In the genomic region with DNA sequence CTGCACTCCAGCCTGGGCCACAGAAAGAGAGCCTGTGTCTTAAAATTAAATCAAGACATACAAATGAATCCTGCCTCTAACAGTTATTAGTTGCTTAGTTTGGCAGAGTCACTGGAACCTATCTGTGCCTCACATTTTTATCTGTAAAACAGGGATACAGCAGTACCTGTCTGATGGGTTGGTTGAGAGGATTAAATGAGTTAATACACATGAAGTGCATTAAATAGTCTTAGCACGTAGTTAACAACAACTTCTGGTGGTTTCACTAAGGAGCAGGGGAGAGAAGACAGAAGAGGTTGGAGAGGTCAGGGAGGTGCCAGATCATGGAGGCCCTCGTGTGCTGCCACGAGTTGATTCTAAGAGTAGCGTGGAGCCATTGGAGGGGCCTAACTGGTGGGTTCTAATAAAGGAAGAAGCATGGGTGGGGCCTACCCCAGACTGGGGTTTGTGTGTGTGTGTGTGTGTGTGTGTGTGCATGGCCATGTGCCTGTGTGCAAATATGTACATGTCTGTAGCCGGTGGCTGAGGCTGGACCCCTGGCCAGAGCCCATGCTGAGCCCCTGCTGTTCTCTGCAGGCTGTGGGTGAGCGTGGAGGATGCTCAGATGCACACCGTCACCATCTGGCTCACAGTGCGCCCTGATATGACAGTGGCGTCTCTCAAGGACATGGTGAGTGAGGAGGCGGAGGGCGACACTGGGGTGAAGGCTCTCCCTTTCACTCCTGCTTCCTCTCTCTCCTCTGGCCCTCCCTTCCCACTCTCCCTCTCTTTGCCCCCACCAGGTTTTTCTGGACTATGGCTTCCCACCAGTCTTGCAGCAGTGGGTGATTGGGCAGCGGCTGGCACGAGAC, we compare ENCODE assay signal across 28 cellular contexts. TPM values are rescaled to one million over a fixed set of nuclear protein-coding genes. Genes with fewer than 3 reads are reported as not detected.
DNase-seq lines count a peak whose midpoint lies in the region; ATAC-seq, FAIRE-seq and TF ChIP-seq lines count a peak whose summit lies in the region.
"Had no signal": no experiment of that assay in that cellular context is flagged by ENCODE, and none has a peak within 500 bp of the region (broad histone marks: within the 10 kb centered on the region; RNA-seq: fewer than 3 reads in every experiment).

No MANE protein-coding gene starts in this region.

- no peak overlapping the region for H3K27ac ChIP-seq in HepG2 (ENCODE audit: extremely low read length, insufficient read depth, low read length)
- H3K27ac ChIP-seq in right lobe of liver, result no peak overlapping the region
- peak overlapping the region; percentile 17 for H3K27ac ChIP-seq in RWPE1
- H3K27ac ChIP-seq in mesenchymal stem cell (ENCODE audit: low read length, poor library complexity, severe bottlenecking), result no peak overlapping the region
- H3K27ac ChIP-seq: stomach, thyroid gland, vagina had no signal

- intact Hi-C loops in HepG2 (cut with micrococcal nuclease; ENCODE audit: unreplicated experiment), result no loop called here
- intact Hi-C loops in right lobe of liver (cut with DNase I), result no loop called here

- H2BK120ac ChIP-seq in mesenchymal stem cell (ENCODE audit: low read depth, low read length), result no peak overlapping the region

- H3K4me3 ChIP-seq in HepG2 (replicated peaks in 1 of 3; ENCODE audit: insufficient read depth in 1 of 3, low read depth in 2 of 3, low read length in 3 of 3) (no peak overlapping the region), right lobe of liver (no peak overlapping the region), mesenchymal stem cell (ENCODE audit: insufficient read depth in 1 of 2, low read depth in 1 of 2, low read length in 2 of 2) (no peak overlapping the region)
- H3K4me3 ChIP-seq: HAP-1, stomach, thyroid gland, vagina had no signal

- ATAC-seq in HepG2 (no peak), right lobe of liver (no peak), HG03342 (IDR thresholded peaks at IDR 0.05; ENCODE audit: unreplicated experiment) (no peak)
- ATAC-seq: activated naive CD4-positive, alpha-beta T cell treated with anti-CD3 and anti-CD28 coated beads, Interleukin-2, amount 50 U/mL, for 72 hours; left colon; right cardiac atrium had no signal

- CTCF ChIA-PET in HepG2 (lab: Yijun Ruan, JAX; ENCODE audit: low intra/inter-chr PET ratio, low total read pairs), result no interaction called here
- CTCF ChIA-PET in RWPE1 (lab: Yijun Ruan, JAX), result no interaction called here

- FAIRE-seq in HepG2 (lab: Jason Lieb, UNC), result no peak
- FAIRE-seq: endothelial cell of umbilical vein, G401.6, RCC 7860 had no signal

- H2BK15ac ChIP-seq in mesenchymal stem cell (ENCODE audit: low read depth, poor library complexity, severe bottlenecking), result no peak overlapping the region

- H2BK5ac ChIP-seq in mesenchymal stem cell (ENCODE audit: low read depth, low read length, poor library complexity, severe bottlenecking), result no peak overlapping the region

- H4K8ac ChIP-seq in mesenchymal stem cell (ENCODE audit: low read length), result peak overlapping the region; percentile 38

- no peaks in the 10 kb centered on the region for H3K9me3 ChIP-seq in HepG2 (ENCODE audit: low read length)
- no peaks in the 10 kb centered on the region for H3K9me3 ChIP-seq in right lobe of liver
- no peaks in the 10 kb centered on the region for H3K9me3 ChIP-seq in mesenchymal stem cell (ENCODE audit: control insufficient read depth, low read length)
- H3K9me3 ChIP-seq: HAP-1, stomach, thyroid gland, vagina had no signal

- no peak overlapping the region for H3K18ac ChIP-seq in mesenchymal stem cell (ENCODE audit: low read depth in 1 of 2, low read length in 2 of 2)

- DNase-seq in HepG2 (ENCODE audit: low spot score), result no peak
- no peak for DNase-seq in right lobe of liver
- DNase-seq in RWPE1 (ENCODE audit: low spot score), result no peak
- DNase-seq in mesenchymal stem cell, result no peak
- no peak for DNase-seq in COR-L47 (lab: John Stamatoyannopoulos, UW)
- no peak for DNase-seq in islet precursor cell
- DNase-seq: activated CD4-positive, alpha-beta T cell treated with anti-CD3 and anti-CD28 coated beads, Interleukin-2, amount 10 ng/mL, durations not matched to agents 24 days and 14 days; aorta; C1 segment of cervical spinal cord; DMS79; immature natural killer cell; left colon; NCI-H1436 treated with DMSO at 0.1 percent for 48 hours; NCI-H2081 treated with DMSO at 0.1 percent for 48 hours; NCI-H2227 treated with DMSO at 0.1 percent for 48 hours; NCI-H748 treated with DMSO at 0.1 percent for 48 hours; right cardiac atrium; stimulated activated CD4-positive, alpha-beta T cell treated with anti-CD3 and anti-CD28 coated beads, Interleukin-2, amount 100 ng/mL, for 24 hours; stomach; T-helper 9 cell; thyroid gland had no signal

- TF ChIP-seq POLR2A in HepG2 (IDR thresholded peaks at IDR 0.05; ENCODE audit: insufficient read depth in 1 of 2, low read depth in 2 of 2, low read length in 2 of 2) (peak in 1 of 2 experiments; percentile 35; a peak in 1 of 4 replicates), right lobe of liver (IDR thresholded peaks at IDR 0.05) (no peak)

- in situ Hi-C loops in HepG2 (cut with HindIII; ENCODE audit: extremely low pct_ligation_motif_present, low pct_unique_long_range_greater_than_20kb), result no loop called here

- no TSS peak for BruUV-seq in HepG2 (replicated peaks; lab: Mats Ljungman, UMichigan)

- no peak overlapping the region for H3K14ac ChIP-seq in mesenchymal stem cell (ENCODE audit: low read length in 2 of 2)

- no peak for TF ChIP-seq CTCF in HepG2 (CRISPR knock-in tag; IDR thresholded peaks at IDR 0.05)
- TF ChIP-seq CTCF in right lobe of liver (IDR thresholded peaks at IDR 0.05), result no peak
- TF ChIP-seq CTCF in RWPE1 (conservative IDR thresholded peaks at IDR 0.05; ENCODE audit: low read depth), result no peak

- H3K9ac ChIP-seq in HepG2 (ENCODE audit: insufficient read depth, low read depth, low read length) (no peak overlapping the region), mesenchymal stem cell (ENCODE audit: low read length) (no peak overlapping the region)

- peaks cover 37% of the 10 kb centered on the region for H3K79me2 ChIP-seq in HepG2 (ENCODE audit: insufficient read depth, low read length)

- H3K79me1 ChIP-seq in mesenchymal stem cell (replicated peaks; ENCODE audit: low read length, poor library complexity, severe bottlenecking), result peaks cover 27% of the 10 kb centered on the region

- H2AFZ ChIP-seq in HepG2 (ENCODE audit: low read length), result no peak overlapping the region
- H2AFZ ChIP-seq in mesenchymal stem cell (ENCODE audit: low read depth, low read length), result no peak overlapping the region

- no peak for TF ChIP-seq EP300 in HepG2 (IDR thresholded peaks at IDR 0.05; ENCODE audit: low read depth in 2 of 2, low read length in 2 of 2)
- no peak for TF ChIP-seq EP300 in HepG2 (CRISPR knock-in tag; IDR thresholded peaks at IDR 0.05; ENCODE audit: borderline replicate concordance)

- 95% methylated on average over 12 of the region's 13 CpGs for WGBS in HepG2 (ENCODE audit: low lambda C conversion rate)
- WGBS in right lobe of liver (ENCODE audit: insufficient coverage, low coverage, low lambda C conversion rate, missing lambda C conversion rate), result 82% methylated on average over 8 of the region's 13 CpGs
- WGBS in mesenchymal stem cell, result 85% methylated on average over 11 of the region's 13 CpGs

- TF ChIP-seq RAD21 in HepG2 (CRISPR knock-in tag; IDR thresholded peaks at IDR 0.05), result no peak

- POLR2A ChIA-PET in HepG2 (lab: Yijun Ruan, JAX) (interaction anchor here (1.0 to 4.5 kb wide), 3 partner anchors 10 to 69 kb away, joined by 3 to 15 read pairs (median 8); no protein-coding TSS in a partner anchor), RWPE1 (lab: Yijun Ruan, JAX; ENCODE audit: low non-redundant PET) (no interaction called here)

- H3K4me2 ChIP-seq in HepG2 (ENCODE audit: low read depth, low read length) (no peak overlapping the region), mesenchymal stem cell (ENCODE audit: low read length, poor library complexity, severe bottlenecking) (no peak overlapping the region)

- no peak overlapping the region for H3K23ac ChIP-seq in mesenchymal stem cell (ENCODE audit: low read length in 2 of 2)

- H4K20me1 ChIP-seq in HepG2 (ENCODE audit: insufficient read depth, low read length), result no peaks in the 10 kb centered on the region

- H3K4me1 ChIP-seq in HepG2 (ENCODE audit: insufficient read depth, low read length) (peaks cover 36% of the 10 kb centered on the region), right lobe of liver (peaks cover 0 to 40% (median 12%) of the 10 kb centered on the region in 4 donors), mesenchymal stem cell (ENCODE audit: control insufficient read depth, insufficient read depth, low read depth, low read length) (peaks cover 2% of the 10 kb centered on the region)
- H3K4me1 ChIP-seq: HAP-1, stomach, thyroid gland had no signal

- H3K27me3 ChIP-seq in HepG2 (ENCODE audit: control insufficient read depth in 1 of 2, insufficient read depth in 2 of 2, low read length in 2 of 2) (no peaks in the 10 kb centered on the region), right lobe of liver (no peaks in the 10 kb centered on the region), mesenchymal stem cell (ENCODE audit: control insufficient read depth in 1 of 2, insufficient read depth in 1 of 2, low read length in 2 of 2) (no peaks in the 10 kb centered on the region)
- H3K27me3 ChIP-seq: stomach, thyroid gland, vagina had no signal

- H3K4ac ChIP-seq in mesenchymal stem cell (ENCODE audit: low read depth in 1 of 2, low read length in 2 of 2), result no peak overlapping the region

- H4K91ac ChIP-seq in mesenchymal stem cell (ENCODE audit: low read length), result no peak overlapping the region

- H2BK12ac ChIP-seq in mesenchymal stem cell (ENCODE audit: low read length in 2 of 2), result no peak overlapping the region

- peaks cover 42 to 85% of the 10 kb centered on the region in 2 experiments for H3K36me3 ChIP-seq in HepG2 (replicated peaks in 1 of 2; ENCODE audit: control insufficient read depth in 1 of 2, insufficient read depth in 2 of 2, low read length in 2 of 2)
- H3K36me3 ChIP-seq in right lobe of liver, result peaks cover 0 to 14% (median 7%) of the 10 kb centered on the region in 4 donors
- H3K36me3 ChIP-seq in mesenchymal stem cell (ENCODE audit: control insufficient read depth in 1 of 2, insufficient read depth in 2 of 2, low read depth in 1 of 2, low read length in 2 of 2), result peaks cover 50 to 61% of the 10 kb centered on the region in 2 experiments

- no peak overlapping the region for H2AK5ac ChIP-seq in mesenchymal stem cell (ENCODE audit: low read length, severe bottlenecking)

RNA-seq across cellular contexts. Expression of a gene that starts 9.1 kb away (rescaled TPM):
- total RNA-seq in HepG2 (2016; rRNA removed; fragmentation: Illumina TruSeq; extraction: Trizol), result 121 and 149 TPM in 2 replicates
- 176 and 212 TPM in 2 replicates for total RNA-seq in HepG2 (2016; cell fraction: cytosol; rRNA removed; fragmentation: Illumina TruSeq; extraction: Trizol; ENCODE audit: low read depth)
- 110 and 147 TPM in 2 replicates for total RNA-seq in HepG2 (2016; cell fraction: insoluble cytoplasmic fraction; rRNA removed; fragmentation: Illumina TruSeq; extraction: Trizol)
- 217 and 241 TPM in 2 replicates for total RNA-seq in HepG2 (2016; cell fraction: membrane; rRNA removed; fragmentation: Illumina TruSeq; extraction: Trizol)
- total RNA-seq in HepG2 (2016; cell fraction: nucleus; rRNA removed; fragmentation: Illumina TruSeq; extraction: Trizol), result 83.9 and 95.5 TPM in 2 replicates
- 215 and 270 TPM in 2 replicates for polyA plus RNA-seq in HepG2 (2011; rRNA removed)
- polyA plus RNA-seq in HepG2 (2011; cell fraction: cytosol; rRNA removed), result 171 and 196 TPM in 2 replicates
- 558 and 618 TPM in 2 replicates for polyA plus RNA-seq in HepG2 (2011; cell fraction: nucleus; rRNA removed)
- polyA plus RNA-seq in HepG2 (2012), result 207 and 311 TPM in 2 replicates
- 291 and 331 TPM in 2 replicates for polyA plus RNA-seq in HepG2 (2016; cell fraction: cytosol; fragmentation: Illumina TruSeq; extraction: Trizol; ENCODE audit: low read depth)
- 144 and 159 TPM in 2 replicates for polyA plus RNA-seq in HepG2 (2016; cell fraction: insoluble cytoplasmic fraction; fragmentation: Illumina TruSeq; extraction: Trizol; ENCODE audit: low read depth)
- polyA plus RNA-seq in HepG2 (2016; cell fraction: membrane; fragmentation: Illumina TruSeq; extraction: Trizol; ENCODE audit: low read depth), result 277 and 299 TPM in 2 replicates
- polyA plus RNA-seq in HepG2 (2016; cell fraction: nucleus; fragmentation: Illumina TruSeq; extraction: Trizol; ENCODE audit: insufficient read depth, low read depth), result 357 and 365 TPM in 2 replicates
- polyA minus RNA-seq in HepG2 (2011; rRNA and poly(A)+ RNA removed; ENCODE audit: low replicate concordance), result 36.5 and 119 TPM in 2 replicates
- polyA minus RNA-seq in HepG2 (2011; cell fraction: cytosol; rRNA and poly(A)+ RNA removed), result 65.9 and 88.8 TPM in 2 replicates
- polyA minus RNA-seq in HepG2 (2011; cell fraction: nucleus; rRNA and poly(A)+ RNA removed), result 102 and 144 TPM in 2 replicates
- total RNA-seq in right lobe of liver, result 100 to 1,000 TPM in 2 of 6 experiments, 10 to 100 TPM in 4; 63.1 to 113 (median 85.6) TPM
- 78.2 TPM for polyA plus RNA-seq in mesenchymal stem cell (2013, experiment 1 of 2)
- polyA plus RNA-seq in mesenchymal stem cell (2013, experiment 2 of 2), result 76.4 TPM

RNA-seq across cellular contexts. Expression of a gene that starts 36.6 kb away (rescaled TPM):
- total RNA-seq in HepG2 (2016; rRNA removed; fragmentation: Illumina TruSeq; extraction: Trizol), result 106 and 115 TPM in 2 replicates
- total RNA-seq in HepG2 (2016; cell fraction: cytosol; rRNA removed; fragmentation: Illumina TruSeq; extraction: Trizol; ENCODE audit: low read depth), result 40.1 and 45.0 TPM in 2 replicates
- total RNA-seq in HepG2 (2016; cell fraction: insoluble cytoplasmic fraction; rRNA removed; fragmentation: Illumina TruSeq; extraction: Trizol), result 106 and 115 TPM in 2 replicates
- 107 and 130 TPM in 2 replicates for total RNA-seq in HepG2 (2016; cell fraction: membrane; rRNA removed; fragmentation: Illumina TruSeq; extraction: Trizol)
- total RNA-seq in HepG2 (2016; cell fraction: nucleus; rRNA removed; fragmentation: Illumina TruSeq; extraction: Trizol), result 47.6 and 54.9 TPM in 2 replicates
- 150 and 241 TPM in 2 replicates for polyA plus RNA-seq in HepG2 (2011; rRNA removed)
- polyA plus RNA-seq in HepG2 (2011; cell fraction: cytosol; rRNA removed), result 165 and 177 TPM in 2 replicates
- polyA plus RNA-seq in HepG2 (2011; cell fraction: nucleus; rRNA removed), result 122 and 148 TPM in 2 replicates
- polyA plus RNA-seq in HepG2 (2012), result 78.0 and 193 TPM in 2 replicates
- 33.6 and 42.0 TPM in 2 replicates for polyA plus RNA-seq in HepG2 (2016; cell fraction: cytosol; fragmentation: Illumina TruSeq; extraction: Trizol; ENCODE audit: low read depth)
- polyA plus RNA-seq in HepG2 (2016; cell fraction: insoluble cytoplasmic fraction; fragmentation: Illumina TruSeq; extraction: Trizol; ENCODE audit: low read depth), result 99.1 and 105 TPM in 2 replicates
- polyA plus RNA-seq in HepG2 (2016; cell fraction: membrane; fragmentation: Illumina TruSeq; extraction: Trizol; ENCODE audit: low read depth), result 76.6 and 88.5 TPM in 2 replicates
- 77.9 and 79.0 TPM in 2 replicates for polyA plus RNA-seq in HepG2 (2016; cell fraction: nucleus; fragmentation: Illumina TruSeq; extraction: Trizol; ENCODE audit: insufficient read depth, low read depth)
- 66.9 and 301 TPM in 2 replicates for polyA minus RNA-seq in HepG2 (2011; rRNA and poly(A)+ RNA removed; ENCODE audit: low replicate concordance)
- polyA minus RNA-seq in HepG2 (2011; cell fraction: cytosol; rRNA and poly(A)+ RNA removed), result 115 and 151 TPM in 2 replicates
- 35.9 and 65.3 TPM in 2 replicates for polyA minus RNA-seq in HepG2 (2011; cell fraction: nucleus; rRNA and poly(A)+ RNA removed)
- 100 to 1,000 TPM in 2 of 6 experiments, 10 to 100 TPM in 4; 15.1 to 139 (median 34.1) TPM for total RNA-seq in right lobe of liver
- 52.7 TPM for polyA plus RNA-seq in mesenchymal stem cell (2013, experiment 1 of 2)
- polyA plus RNA-seq in mesenchymal stem cell (2013, experiment 2 of 2), result 53.4 TPM

RNA-seq across cellular contexts. Expression of a gene that starts 45.2 kb away (rescaled TPM):
- total RNA-seq in HepG2 (2016; rRNA removed; fragmentation: Illumina TruSeq; extraction: Trizol) (36.6 and 45.9 TPM in 2 replicates), right lobe of liver (10 to 100 TPM; 10.8 to 21.4 (median 13.9) TPM)
- total RNA-seq in HepG2 (2016; cell fraction: cytosol; rRNA removed; fragmentation: Illumina TruSeq; extraction: Trizol; ENCODE audit: low read depth), result 24.9 and 29.1 TPM in 2 replicates
- total RNA-seq in HepG2 (2016; cell fraction: insoluble cytoplasmic fraction; rRNA removed; fragmentation: Illumina TruSeq; extraction: Trizol), result 36.8 and 43.1 TPM in 2 replicates
- 49.8 and 56.6 TPM in 2 replicates for total RNA-seq in HepG2 (2016; cell fraction: membrane; rRNA removed; fragmentation: Illumina TruSeq; extraction: Trizol)
- total RNA-seq in HepG2 (2016; cell fraction: nucleus; rRNA removed; fragmentation: Illumina TruSeq; extraction: Trizol), result 26.9 and 31.0 TPM in 2 replicates
- 47.1 and 55.2 TPM in 2 replicates for polyA plus RNA-seq in HepG2 (2011; rRNA removed)
- polyA plus RNA-seq in HepG2 (2011; cell fraction: cytosol; rRNA removed), result 46.2 and 50.9 TPM in 2 replicates
- 67.6 and 73.0 TPM in 2 replicates for polyA plus RNA-seq in HepG2 (2011; cell fraction: nucleus; rRNA removed)
- polyA plus RNA-seq in HepG2 (2012), result 26.7 and 33.9 TPM in 2 replicates
- polyA plus RNA-seq in HepG2 (2016; cell fraction: cytosol; fragmentation: Illumina TruSeq; extraction: Trizol; ENCODE audit: low read depth), result 27.0 and 32.1 TPM in 2 replicates
- 46.6 and 47.0 TPM in 2 replicates for polyA plus RNA-seq in HepG2 (2016; cell fraction: insoluble cytoplasmic fraction; fragmentation: Illumina TruSeq; extraction: Trizol; ENCODE audit: low read depth)
- 37.5 and 43.9 TPM in 2 replicates for polyA plus RNA-seq in HepG2 (2016; cell fraction: membrane; fragmentation: Illumina TruSeq; extraction: Trizol; ENCODE audit: low read depth)
- 57.7 and 59.0 TPM in 2 replicates for polyA plus RNA-seq in HepG2 (2016; cell fraction: nucleus; fragmentation: Illumina TruSeq; extraction: Trizol; ENCODE audit: insufficient read depth, low read depth)
- polyA minus RNA-seq in HepG2 (2011; rRNA and poly(A)+ RNA removed; ENCODE audit: low replicate concordance), result 35.8 and 117 TPM in 2 replicates
- 21.9 and 28.9 TPM in 2 replicates for polyA minus RNA-seq in HepG2 (2011; cell fraction: cytosol; rRNA and poly(A)+ RNA removed)
- polyA minus RNA-seq in HepG2 (2011; cell fraction: nucleus; rRNA and poly(A)+ RNA removed), result 37.1 and 38.0 TPM in 2 replicates
- 34.7 TPM for polyA plus RNA-seq in mesenchymal stem cell (2013, experiment 1 of 2)
- polyA plus RNA-seq in mesenchymal stem cell (2013, experiment 2 of 2), result 36.0 TPM
